In genomic region chr14:50806241-50806933, GRCh38 we compare ENCODE assay signal across 17 cellular contexts. TPM values are rescaled to one million over a fixed set of nuclear protein-coding genes. Genes with fewer than 3 reads are reported as not detected.
DNase-seq lines count a peak whose midpoint lies in the region; ATAC-seq and TF ChIP-seq lines count a peak whose summit lies in the region.
"Had no signal": no experiment of that assay in that cellular context is flagged by ENCODE, and none has a peak within 500 bp of the region (broad histone marks: within the 10 kb centered on the region; RNA-seq: fewer than 3 reads in every experiment).

No MANE protein-coding gene starts in this region.

- H3K9me3 Mint-ChIP-seq in memory B cell: no peaks in the 10 kb centered on the region
- H3K9me3 Mint-ChIP-seq: CD4-positive, alpha-beta T cell had no signal

- H3K27ac Mint-ChIP-seq in memory B cell: peak overlapping the region; percentile 17
- H3K27ac Mint-ChIP-seq: CD4-positive, alpha-beta T cell had no signal

- peaks cover 3% of the 10 kb centered on the region for H3K4me1 Mint-ChIP-seq in memory B cell

- TF ChIP-seq CTCF in AG10803 (conservative IDR thresholded peaks at IDR 0.05; ENCODE audit: low read length): no peak

- no peak overlapping the region for H3K4me3 Mint-ChIP-seq in memory B cell
- H3K4me3 Mint-ChIP-seq: CD4-positive, alpha-beta T cell had no signal

- H3K4me1 ChIP-seq in GM23248 (ENCODE audit: insufficient read depth): peaks cover 40% of the 10 kb centered on the region
- peaks cover 37% of the 10 kb centered on the region for H3K4me1 ChIP-seq in adipocyte (ENCODE audit: control insufficient read depth, insufficient read depth, low read length)

- peak overlapping the region; percentile 9; the same call in 1 of the 2 replicates for H3K27ac ChIP-seq in GM23248

- ATAC-seq in memory B cell (ENCODE audit: low read depth) (no peak), GM19023 (IDR thresholded peaks at IDR 0.05; ENCODE audit: unreplicated experiment) (no peak), HG02623 (IDR thresholded peaks at IDR 0.05; ENCODE audit: unreplicated experiment) (no peak), HG03442 (IDR thresholded peaks at IDR 0.05; ENCODE audit: unreplicated experiment) (no peak), HG02981 (IDR thresholded peaks at IDR 0.05; ENCODE audit: unreplicated experiment) (no peak)
- ATAC-seq: SK-N-SH treated with all-trans-retinoic acid at 6 μM for 48 hours had no signal

- peaks cover 47% of the 10 kb centered on the region for H3F3A ChIP-seq in GM23248 (ENCODE audit: insufficient read depth)

- H3K27me3 ChIP-seq in GM23248 (replicated peaks; ENCODE audit: insufficient read depth): no peaks in the 10 kb centered on the region
- H3K27me3 ChIP-seq in adipocyte (replicated peaks; ENCODE audit: control insufficient read depth, insufficient read depth, low read length): no peaks in the 10 kb centered on the region

- peaks cover 17% of the 10 kb centered on the region for H3K36me3 Mint-ChIP-seq in memory B cell

- DNase-seq in AG10803 (ENCODE audit: low read depth) (peak; percentile 36), GM23248 (no peak), adipocyte (ENCODE audit: low read depth) (peak; percentile 22), memory B cell (ENCODE audit: low spot score in 2 of 2) (no peak)
- DNase-seq: AML-193; Calu3; CD4-positive, alpha-beta T cell; DMS79; Kasumi-1; NCI-H1930; NCI-H526 treated with DMSO at 0.1 percent for 48 hours; SHP77 had no signal

- in situ Hi-C loops in GM23248 (cut with MboI): no loop called here

- H3K9me3 ChIP-seq in GM23248 (ENCODE audit: low read depth) (no peaks in the 10 kb centered on the region), adipocyte (ENCODE audit: control insufficient read depth, low read length) (no peaks in the 10 kb centered on the region)

- H3K4me3 ChIP-seq in AG10803 (ENCODE audit: low read length): no peak overlapping the region
- H3K4me3 ChIP-seq in GM23248: no peak overlapping the region
- no peak overlapping the region for H3K4me3 ChIP-seq in adipocyte (ENCODE audit: low read length)

- no peaks in the 10 kb centered on the region for H4K20me1 ChIP-seq in GM23248 (ENCODE audit: insufficient read depth)

- no peak overlapping the region for H3K4me2 ChIP-seq in GM23248 (ENCODE audit: unreplicated experiment)

- no peaks in the 10 kb centered on the region for H3K36me3 ChIP-seq in GM23248 (ENCODE audit: low read depth)
- no peaks in the 10 kb centered on the region for H3K36me3 ChIP-seq in adipocyte (ENCODE audit: control insufficient read depth, insufficient read depth, low read length, severe bottlenecking)

- H2AFZ ChIP-seq in GM23248: no peak overlapping the region

- 54 to 60% methylated on average over 3 of the region's 3 CpGs for WGBS in GM23248 (ENCODE audit: low coverage in 1 of 2, low lambda C conversion rate in 2 of 2, missing lambda C conversion rate in 2 of 2), 2 experiments

- H3K9ac ChIP-seq in GM23248 (no peak overlapping the region), adipocyte (ENCODE audit: low read length) (no peak overlapping the region)

- H3K27me3 Mint-ChIP-seq in memory B cell: no peaks in the 10 kb centered on the region
- H3K27me3 Mint-ChIP-seq: CD4-positive, alpha-beta T cell had no signal

- no peaks in the 10 kb centered on the region for H3K9me2 ChIP-seq in GM23248 (ENCODE audit: insufficient read depth)

- H3K79me2 ChIP-seq in GM23248 (ENCODE audit: insufficient read depth): peaks cover 50% of the 10 kb centered on the region

RNA-seq across cellular contexts. Expression of gene NIN, which starts 24.6 kb away (rescaled TPM):
- 28.7 and 33.3 TPM in 2 replicates for total RNA-seq in GM23248 (2014; rRNA removed; shearing (Covaris generic))
- polyA plus RNA-seq in GM23248 (2016; fragmentation: Nextera tagmentation; extraction: Ambion mirVana): 16.2 and 17.0 TPM in 2 replicates

Comparison
In these comparisons a context has a peak if more than half of its experiments do, and no peak if none do; other contexts are left out.
1. DNase-seq: peak in AG10803 (single experiment) and adipocyte (single experiment); none in GM23248 (single experiment) and memory B cell (0 of 2).